In the genomic region with DNA sequence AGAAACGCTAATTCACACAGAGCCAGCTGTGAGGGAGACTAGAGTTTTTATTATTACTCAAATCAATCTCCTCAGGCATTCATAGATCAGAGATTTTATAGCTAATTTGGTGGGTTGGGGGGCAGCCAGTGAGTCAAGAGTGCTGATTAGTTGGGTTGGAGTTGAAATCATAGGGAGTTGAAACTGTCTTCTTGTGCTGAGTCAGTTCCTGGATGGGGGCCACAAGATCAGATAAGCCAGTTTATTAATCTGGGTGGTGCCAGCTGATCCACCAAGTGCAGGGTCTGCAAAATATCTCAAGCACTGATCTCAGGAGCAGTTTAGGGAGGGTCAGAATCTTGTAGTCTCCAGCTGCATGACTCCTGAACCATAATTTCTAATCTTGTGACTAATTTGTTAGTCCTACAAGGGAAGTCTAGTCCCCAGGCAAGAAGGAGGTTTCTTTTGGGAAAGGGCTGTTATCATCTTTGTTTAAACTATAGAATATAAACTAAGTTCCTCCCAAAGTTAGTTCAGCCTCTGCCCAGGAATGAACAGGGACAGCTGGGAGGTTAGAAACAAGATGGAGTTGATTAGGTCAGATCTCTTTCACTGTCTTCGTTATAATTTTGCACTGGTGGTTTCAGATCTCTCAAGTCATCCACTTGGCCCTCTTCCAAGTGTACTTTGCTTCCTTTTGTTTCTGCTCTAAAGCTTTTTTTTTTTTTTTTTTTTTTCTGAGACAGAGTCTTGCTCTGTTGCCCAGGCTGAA, we compare ENCODE assay signal across 15 cellular contexts. TPM values are rescaled to one million over a fixed set of nuclear protein-coding genes. Genes with fewer than 3 reads are reported as not detected.
DNase-seq lines count a peak whose midpoint lies in the region; ATAC-seq and TF ChIP-seq lines count a peak whose summit lies in the region.
"Had no signal": no experiment of that assay in that cellular context is flagged by ENCODE, and none has a peak within 500 bp of the region (broad histone marks: within the 10 kb centered on the region; RNA-seq: fewer than 3 reads in every experiment).

No MANE protein-coding gene starts in this region.

- H3K36me3 ChIP-seq in KMS-11 (ENCODE audit: insufficient read depth) (no peaks in the 10 kb centered on the region), PC-9 (ENCODE audit: low read depth) (no peaks in the 10 kb centered on the region)
- H3K36me3 ChIP-seq: lower lobe of right lung, neutrophil, Peyer's patch had no signal

- H3K4me1 ChIP-seq in KMS-11 (ENCODE audit: low read depth, poor library complexity, severe bottlenecking) (peaks cover 22% of the 10 kb centered on the region), PC-9 (replicated peaks; ENCODE audit: insufficient read depth) (no peaks in the 10 kb centered on the region)
- H3K4me1 ChIP-seq: lower lobe of right lung, Peyer's patch had no signal

- H2AFZ ChIP-seq in KMS-11 (ENCODE audit: low read depth) (peak overlapping the region; percentile 37; the same call in 1 of the 2 replicates), PC-9 (no peak overlapping the region)

- H3K27me3 Mint-ChIP-seq in Calu3 (ENCODE audit: unreplicated experiment), result no peaks in the 10 kb centered on the region

- peak overlapping the region; percentile 53 for H3K27ac ChIP-seq in KMS-11
- H3K27ac ChIP-seq in PC-9, result no peak overlapping the region
- H3K27ac ChIP-seq: lower lobe of right lung, neutrophil had no signal

- no peak overlapping the region for H3K9ac ChIP-seq in KMS-11

- no peaks in the 10 kb centered on the region for H3K9me3 ChIP-seq in PC-9 (ENCODE audit: insufficient read depth, low read depth)
- H3K9me3 ChIP-seq: lower lobe of right lung, neutrophil, Peyer's patch had no signal

- H3K4me3 Mint-ChIP-seq in Calu3 (ENCODE audit: low read depth, unreplicated experiment), result no peak overlapping the region

- DNase-seq in Calu3 (peak; percentile 2), T1000 (lab: John Stamatoyannopoulos, UW) (peak; percentile 69), glomerular visceral epithelial cell (ENCODE audit: extremely low spot score) (peak; percentile 15), PC-9 (no peak)
- DNase-seq in activated CD8-positive, alpha-beta memory T cell treated with anti-CD3 and anti-CD28 coated beads, Interleukin-2, amount 50 U/mL, for 48 hours, result no peak
- DNase-seq: activated CD8-positive, alpha-beta memory T cell treated with anti-CD3 and anti-CD28 coated beads for 24 hours; lower lobe of right lung; NCI-H2227 treated with DMSO at 0.1 percent for 48 hours; Peyer's patch; stimulated activated naive CD4-positive, alpha-beta T cell treated with Interleukin-2 at 50 U/mL for 16 hours had no signal

- peaks cover 7% of the 10 kb centered on the region for H3K4me1 Mint-ChIP-seq in Calu3 (ENCODE audit: low read depth, unreplicated experiment)

- no peaks in the 10 kb centered on the region for H3K79me2 ChIP-seq in KMS-11 (ENCODE audit: insufficient read depth, low read depth)
- H3K79me2 ChIP-seq in PC-9 (ENCODE audit: low read depth), result no peaks in the 10 kb centered on the region

- no peak for ATAC-seq in GM21737 (IDR thresholded peaks at IDR 0.05; ENCODE audit: unreplicated experiment)
- ATAC-seq in HG03457 (IDR thresholded peaks at IDR 0.05; ENCODE audit: unreplicated experiment), result no peak
- ATAC-seq: lower lobe of right lung had no signal

- peak overlapping the region; percentile 18; the same call in 1 of the 2 replicates for H3K4me2 ChIP-seq in KMS-11
- no peak overlapping the region for H3K4me2 ChIP-seq in PC-9

- H3F3A ChIP-seq in PC-9 (ENCODE audit: insufficient read depth, low read depth), result no peaks in the 10 kb centered on the region

- no peaks in the 10 kb centered on the region for H3K36me3 Mint-ChIP-seq in Calu3 (ENCODE audit: insufficient read depth, unreplicated experiment)

- no peaks in the 10 kb centered on the region for H3K9me3 Mint-ChIP-seq in Calu3 (ENCODE audit: low read depth, unreplicated experiment)

- POLR2A ChIA-PET in PC-9 (lab: Charles Lee; ENCODE audit: unreplicated experiment), result no interaction called here

- no peaks in the 10 kb centered on the region for H3K9me2 ChIP-seq in PC-9 (ENCODE audit: insufficient read depth)

- CTCF ChIA-PET in Calu3 (lab: Charles Lee) (no interaction called here), PC-9 (lab: Charles Lee) (no interaction called here)

- H3K4me3 ChIP-seq in KMS-11 (IDR thresholded peaks at IDR 0.05; ENCODE audit: insufficient read depth, low read depth, low read length) (no peak overlapping the region), PC-9 (no peak overlapping the region)
- H3K4me3 ChIP-seq: lower lobe of right lung, Peyer's patch had no signal

- no peaks in the 10 kb centered on the region for H3K27me3 ChIP-seq in KMS-11 (ENCODE audit: insufficient read depth, low read depth)
- no peaks in the 10 kb centered on the region for H3K27me3 ChIP-seq in PC-9 (ENCODE audit: insufficient read depth, low read depth)
- H3K27me3 ChIP-seq: neutrophil, Peyer's patch had no signal

- no TSS peak for BruUV-seq in Calu3 (replicated peaks; lab: Mats Ljungman, UMichigan)
- no TSS peak for BruUV-seq in PC-9 (replicated peaks; lab: Mats Ljungman, UMichigan)

- H3K27ac Mint-ChIP-seq in Calu3 (ENCODE audit: unreplicated experiment), result no peak overlapping the region

- intact Hi-C loops in Calu3 (cut with micrococcal nuclease; ENCODE audit: unreplicated experiment), result no loop called here
- intact Hi-C loops in PC-9 (cut with micrococcal nuclease; ENCODE audit: unreplicated experiment), result no loop called here

- TF ChIP-seq CTCF in Calu3 (IDR thresholded peaks at IDR 0.05; ENCODE audit: unreplicated experiment) (no peak), KMS-11 (conservative IDR thresholded peaks at IDR 0.05; ENCODE audit: low read depth, low read length) (no peak), PC-9 (conservative IDR thresholded peaks at IDR 0.05) (no peak)

- no peaks in the 10 kb centered on the region for H4K20me1 ChIP-seq in KMS-11 (ENCODE audit: insufficient read depth)
- no peaks in the 10 kb centered on the region for H4K20me1 ChIP-seq in PC-9 (ENCODE audit: insufficient read depth)

RNA-seq across cellular contexts. Expression of gene NAA11, which starts 5.4 kb away (rescaled TPM):
- total RNA-seq in Calu3 (2022) (not detected in 2 replicates), PC-9 (2021) (not detected in 2 replicates)
- total RNA-seq: bronchial epithelial cell, lower lobe of right lung, Peyer's patch had no signal

Comparison
In these comparisons a context has a peak if more than half of its experiments do, and no peak if none do; other contexts are left out.
1. DNase-seq: peak in Calu3 (single experiment), T1000 (single experiment) and glomerular visceral epithelial cell (single experiment); none in PC-9 (0 of 2) and activated CD8-positive, alpha-beta memory T cell treated with anti-CD3 and anti-CD28 coated beads, Interleukin-2, amount 50 U/mL, for 48 hours (single experiment).